21 cellular contexts compared by ENCODE assay signal in the genomic region with DNA sequence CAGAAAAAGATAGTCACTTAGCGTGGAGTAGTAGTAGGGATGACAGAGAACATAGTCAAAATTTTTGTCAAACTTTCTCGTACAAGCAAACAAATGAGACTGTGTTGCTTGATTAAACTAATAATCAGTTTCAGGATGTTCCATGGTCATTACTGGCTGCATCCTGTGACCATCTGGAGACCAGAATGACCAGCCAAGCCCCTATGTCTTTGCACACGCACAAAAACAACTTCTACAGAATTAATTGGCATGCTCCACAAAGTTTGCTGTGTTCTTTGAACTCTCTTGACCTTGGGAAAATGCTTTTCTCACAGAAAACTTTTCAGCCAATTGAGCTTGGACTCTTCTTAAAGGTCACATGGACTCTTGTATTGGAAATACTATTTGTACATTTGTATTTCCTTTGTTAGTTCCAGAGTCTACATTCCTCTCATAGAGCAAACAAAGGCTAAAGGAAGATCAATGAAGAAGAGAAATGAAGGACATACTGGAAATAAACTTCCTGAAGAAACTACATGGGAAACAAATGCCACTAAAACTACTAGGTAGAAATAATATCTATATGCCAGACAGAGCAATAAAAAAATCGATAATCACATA.
DNase-seq lines count a peak whose midpoint lies in the region; ATAC-seq and TF ChIP-seq lines count a peak whose summit lies in the region.
"Had no signal": no experiment of that assay in that cellular context is flagged by ENCODE, and none has a peak within 500 bp of the region (broad histone marks: within the 10 kb centered on the region; RNA-seq: fewer than 3 reads in every experiment).

No MANE protein-coding gene starts in this region.

- ATAC-seq in Right ventricle myocardium inferior (peak; percentile 75), aorta (ENCODE audit: low FRiP score) (peak; percentile 7)
- ATAC-seq: stimulated activated naive B cell treated with anti-CD40 and anti-IgM and Interleukin-4, amounts not matched to agents 10 μg/mL and 1 μg/mL and 100 μg/mL, for 72 hours had no signal

- TF ChIP-seq POLR2A in lower leg skin (IDR thresholded peaks at IDR 0.05) (no peak), erythroblast (IDR thresholded peaks at IDR 0.05; ENCODE audit: low read length) (no peak)

- H3K36me3 ChIP-seq in right atrium auricular region (no peaks in the 10 kb centered on the region), aorta (ENCODE audit: control insufficient read depth in 1 of 2, insufficient read depth in 2 of 2, low read length in 1 of 2) (no peaks in the 10 kb centered on the region)
- H3K36me3 ChIP-seq: MG63 had no signal

- no peaks in the 10 kb centered on the region for H3K4me1 ChIP-seq in right atrium auricular region
- no peaks in the 10 kb centered on the region for H3K4me1 ChIP-seq in aorta (ENCODE audit: control insufficient read depth in 1 of 2, insufficient read depth in 2 of 2, low read length in 2 of 2)

- DNase-seq in Right ventricle myocardium inferior (ENCODE audit: missing footprints): no peak
- DNase-seq in right atrium auricular region (ENCODE audit: low spot score): no peak
- DNase-seq in fibroblast of villous mesenchyme (ENCODE audit: low read depth): peak; percentile 22
- DNase-seq in mucosa of gallbladder (ENCODE audit: low spot score): peak; percentile 13
- DNase-seq in aorta: no peak
- no peak for DNase-seq in lower leg skin (ENCODE audit: low spot score in 2 of 2)
- DNase-seq in erythroblast (lab: John Stamatoyannopoulos, UW): no peak
- no peak for DNase-seq in ureter (ENCODE audit: low spot score)
- DNase-seq: activated CD4-positive, alpha-beta T cell treated with anti-CD3 and anti-CD28 coated beads for 4 hours; activated T-cell treated with anti-CD3 and anti-CD28 coated beads, Interleukin-2, amount 50 U/mL, for 24 hours; AML-193; effector CD8-positive, alpha-beta T cell; MG63; NCI-H1417; NCI-H2081; NCI-H2227 treated with DMSO at 0.1 percent for 48 hours; NCI-H526 treated with DMSO at 0.1 percent for 48 hours; SHP77 treated with DMSO at 0.1 percent for 48 hours; stimulated activated CD4-positive, alpha-beta T cell treated with anti-CD3 and anti-CD28 coated beads, Interleukin-4, amount 100 ng/mL, for 4 hours; stimulated activated naive B cell treated with anti-CD40 and anti-IgM and Interleukin-4, amounts not matched to agents 10 μg/mL and 1 μg/mL and 100 μg/mL, for 72 hours had no signal

- no peak for TF ChIP-seq CTCF in right atrium auricular region (IDR thresholded peaks at IDR 0.05)
- TF ChIP-seq CTCF in fibroblast of villous mesenchyme (IDR thresholded peaks at IDR 0.05; ENCODE audit: insufficient read depth, low read depth, low read length): no peak
- no peak for TF ChIP-seq CTCF in lower leg skin (IDR thresholded peaks at IDR 0.05)

- H3K27me3 ChIP-seq in right atrium auricular region: no peaks in the 10 kb centered on the region
- no peaks in the 10 kb centered on the region for H3K27me3 ChIP-seq in aorta (ENCODE audit: control insufficient read depth in 1 of 2, insufficient read depth in 2 of 2, low read length in 1 of 2)
- H3K27me3 ChIP-seq: MG63 had no signal

- no peak overlapping the region for H3K4me3 ChIP-seq in right atrium auricular region
- H3K4me3 ChIP-seq in fibroblast of villous mesenchyme (ENCODE audit: low read depth, low read length): no peak overlapping the region
- H3K4me3 ChIP-seq in aorta (ENCODE audit: low read length in 2 of 2): no peak overlapping the region
- H3K4me3 ChIP-seq in lower leg skin (ENCODE audit: low read depth, poor library complexity, severe bottlenecking): no peak overlapping the region
- H3K4me3 ChIP-seq: lung, MG63 had no signal

- H3K27ac ChIP-seq in right atrium auricular region: no peak overlapping the region
- H3K27ac ChIP-seq in aorta (ENCODE audit: low read depth in 1 of 2, low read length in 2 of 2): no peak overlapping the region

- intact Hi-C loops in Right ventricle myocardium inferior (cut with DNase I) (no loop called here), aorta (cut with DNase I) (no loop called here), lower leg skin (cut with DNase I; ENCODE audit: low total_unique reads) (no loop called here)

- 80 to 86% methylated on average over 4 of the region's 4 CpGs for WGBS in aorta, 2 donors
- WGBS in lower leg skin, 2 donors: 61 to 69% methylated on average over 4 of the region's 4 CpGs

- H3K9me3 ChIP-seq in right atrium auricular region (no peaks in the 10 kb centered on the region), aorta (ENCODE audit: control insufficient read depth, low read length) (no peaks in the 10 kb centered on the region)
- H3K9me3 ChIP-seq: MG63 had no signal

Comparison
In these comparisons a context has a peak if more than half of its experiments do, and no peak if none do; other contexts are left out.
1. DNase-seq: peak in fibroblast of villous mesenchyme (single experiment) and mucosa of gallbladder (single experiment); none in Right ventricle myocardium inferior (single experiment), right atrium auricular region (single experiment), aorta (0 of 2), lower leg skin (0 of 2), erythroblast (0 of 2) and ureter (single experiment).